Comparison of ENCODE assay signal across 9 cellular contexts in genomic region chr15:74598126-74598842, GRCh38. TPM values are rescaled to one million over a fixed set of nuclear protein-coding genes. Genes with fewer than 3 reads are reported as not detected.
DNase-seq lines count a peak whose midpoint lies in the region; ATAC-seq and TF ChIP-seq lines count a peak whose summit lies in the region.
"Had no signal": no experiment of that assay in that cellular context is flagged by ENCODE, and none has a peak within 500 bp of the region (broad histone marks: within the 10 kb centered on the region; RNA-seq: fewer than 3 reads in every experiment).

No MANE protein-coding gene starts in this region.

- H2AFZ ChIP-seq in ACC112 (ENCODE audit: low read length, unreplicated experiment): peak overlapping the region; percentile 84

- H3K27ac Mint-ChIP-seq in activated CD4-positive, alpha-beta memory T cell treated with anti-CD3 and anti-CD28 coated beads, Interleukin-2, amount 10 ng/mL, durations not matched to agents 7 days and 5 days: peak overlapping the region; percentile 95

- H3K4me1 Mint-ChIP-seq in activated CD4-positive, alpha-beta memory T cell treated with anti-CD3 and anti-CD28 coated beads, Interleukin-2, amount 10 ng/mL, durations not matched to agents 7 days and 5 days: peaks cover 19% of the 10 kb centered on the region

- 2% methylated on average over 19 of the region's 26 CpGs for WGBS in right lobe of liver (ENCODE audit: insufficient coverage, low coverage, low lambda C conversion rate, missing lambda C conversion rate)

- H3K4me3 ChIP-seq in ACC112 (ENCODE audit: low read depth, low read length) (peak overlapping the region; percentile 89), duodenal mucosa (ENCODE audit: low read depth in 1 of 2, low read length in 2 of 2) (peak overlapping the region; percentile 92 to 98), right lobe of liver (peak overlapping the region; percentile 50 to 68 (median 66))
- H3K4me3 ChIP-seq: HAP-1 had no signal

- no peak for TF ChIP-seq POLR2A in right lobe of liver (IDR thresholded peaks at IDR 0.05)

- H3K4me3 Mint-ChIP-seq in activated CD4-positive, alpha-beta memory T cell treated with anti-CD3 and anti-CD28 coated beads, Interleukin-2, amount 10 ng/mL, durations not matched to agents 7 days and 5 days: peak overlapping the region; percentile 95

- H3K9ac ChIP-seq in duodenal mucosa (ENCODE audit: low read depth in 1 of 2, low read length in 2 of 2): peak overlapping the region; percentile 93 to 98

- no peak for TF ChIP-seq CTCF in right lobe of liver (IDR thresholded peaks at IDR 0.05)

- CTCF ChIA-PET in activated CD4-positive, alpha-beta memory T cell treated with anti-CD3 and anti-CD28 coated beads, Interleukin-2, amount 10 ng/mL, durations not matched to agents 7 days and 5 days (lab: Charles Lee): interaction anchor here (1.0 to 1.3 kb wide), 3 partner anchors 23 to 53 kb away, joined by 3 to 4 read pairs (median 4); no protein-coding TSS in a partner anchor

- H3K27me3 Mint-ChIP-seq in activated CD4-positive, alpha-beta memory T cell treated with anti-CD3 and anti-CD28 coated beads, Interleukin-2, amount 10 ng/mL, durations not matched to agents 7 days and 5 days: no peaks in the 10 kb centered on the region

- H3K79me2 ChIP-seq in ACC112 (ENCODE audit: control insufficient read depth, insufficient read depth, low read length, unreplicated experiment): peaks cover 8% of the 10 kb centered on the region

- ATAC-seq in GM18858 (IDR thresholded peaks at IDR 0.05; ENCODE audit: unreplicated experiment) (peak; percentile 88), HG03095 (IDR thresholded peaks at IDR 0.05; ENCODE audit: unreplicated experiment) (peak; percentile 93), right lobe of liver (peak; percentile 97 to 98 (median 98))

- no peaks in the 10 kb centered on the region for H3K36me3 ChIP-seq in ACC112 (ENCODE audit: insufficient read depth, low read length)
- H3K36me3 ChIP-seq in duodenal mucosa (ENCODE audit: control insufficient read depth in 1 of 2, insufficient read depth in 2 of 2, low read length in 2 of 2): peaks cover 5 to 20% of the 10 kb centered on the region in 2 donors
- H3K36me3 ChIP-seq in right lobe of liver: no peaks in the 10 kb centered on the region

- H3K9me3 Mint-ChIP-seq in activated CD4-positive, alpha-beta memory T cell treated with anti-CD3 and anti-CD28 coated beads, Interleukin-2, amount 10 ng/mL, durations not matched to agents 7 days and 5 days: no peaks in the 10 kb centered on the region

- H3K36me3 Mint-ChIP-seq in activated CD4-positive, alpha-beta memory T cell treated with anti-CD3 and anti-CD28 coated beads, Interleukin-2, amount 10 ng/mL, durations not matched to agents 7 days and 5 days (ENCODE audit: low read depth): peaks cover 31% of the 10 kb centered on the region

- H3K4me1 ChIP-seq in ACC112 (ENCODE audit: control insufficient read depth, insufficient read depth, low read length, unreplicated experiment) (peaks cover 8% of the 10 kb centered on the region), duodenal mucosa (ENCODE audit: control insufficient read depth in 1 of 2, insufficient read depth in 2 of 2, low read length in 2 of 2) (peaks cover 18 to 22% of the 10 kb centered on the region in 2 donors), right lobe of liver (peaks cover 0 to 10% (median 0%) of the 10 kb centered on the region in 4 donors)
- H3K4me1 ChIP-seq: HAP-1 had no signal

- DNase-seq in NCI-H510A treated with DMSO at 0.1 percent for 48 hours (lab: John Stamatoyannopoulos, UW): peak; percentile 81
- DNase-seq in activated CD4-positive, alpha-beta memory T cell treated with anti-CD3 and anti-CD28 coated beads, Interleukin-2, amount 10 ng/mL, durations not matched to agents 7 days and 5 days: peak; percentile 92
- DNase-seq in right lobe of liver: peak; percentile 97 to 98 (median 97)
- peak; percentile 87 to 90 for DNase-seq in stimulated activated CD4-positive, alpha-beta T cell treated with anti-CD3 and anti-CD28 coated beads, Interleukin-4, amount 100 ng/mL, for 48 hours (ENCODE audit: low read depth in 2 of 2)

- H3K27ac ChIP-seq in ACC112 (ENCODE audit: low read depth, low read length) (peak overlapping the region; percentile 38; the same call in 1 of the 2 replicates), duodenal mucosa (ENCODE audit: low read depth, low read length) (peak overlapping the region; percentile 79), right lobe of liver (peak overlapping the region; percentile 79 to 93 (median 92))

- intact Hi-C loops in right lobe of liver (cut with DNase I): no loop called here

- H3K27me3 ChIP-seq in ACC112 (ENCODE audit: insufficient read depth, low read length) (no peaks in the 10 kb centered on the region), duodenal mucosa (ENCODE audit: control insufficient read depth in 1 of 2, insufficient read depth in 2 of 2, low read length in 2 of 2) (no peaks in the 10 kb centered on the region), right lobe of liver (no peaks in the 10 kb centered on the region)

- POLR2A ChIA-PET in activated CD4-positive, alpha-beta memory T cell treated with anti-CD3 and anti-CD28 coated beads, Interleukin-2, amount 10 ng/mL, durations not matched to agents 7 days and 5 days (lab: Charles Lee): interaction anchor here (0.6 to 4.4 kb wide), 14 partner anchors 9 to 219 kb away, joined by 3 to 55 read pairs (median 3); partner anchors contain the start of genes ARID3B, CLK3 and UBL7

- H3K9me3 ChIP-seq in duodenal mucosa (ENCODE audit: control insufficient read depth in 1 of 2, low read length in 2 of 2) (no peaks in the 10 kb centered on the region), right lobe of liver (no peaks in the 10 kb centered on the region)
- H3K9me3 ChIP-seq: HAP-1 had no signal

RNA-seq across cellular contexts. Expression of gene CLK3, which starts 17.4 kb away (rescaled TPM):
- 100 to 1,000 TPM; 133 to 136 TPM for total RNA-seq in activated CD4-positive, alpha-beta memory T cell treated with anti-CD3 and anti-CD28 coated beads, Interleukin-2, amount 10 ng/mL, durations not matched to agents 7 days and 5 days
- 10 to 100 TPM; 27.8 to 44.1 (median 33.2) TPM for total RNA-seq in right lobe of liver

RNA-seq across cellular contexts. Expression of gene ARID3B, which starts 57.3 kb away (rescaled TPM):
- 10 to 100 TPM; 49.2 to 52.1 TPM for total RNA-seq in activated CD4-positive, alpha-beta memory T cell treated with anti-CD3 and anti-CD28 coated beads, Interleukin-2, amount 10 ng/mL, durations not matched to agents 7 days and 5 days
- 1 to 10 TPM; 1.5 to 3.2 (median 2.3) TPM for total RNA-seq in right lobe of liver

Comparison
In these comparisons a context has a peak if more than half of its experiments do, and no peak if none do; other contexts are left out.
1. Peak in every context shown above with its lines: DNase-seq, ATAC-seq, H3K4me3 ChIP-seq and H3K27ac ChIP-seq.
2. H3K27ac ChIP-seq: peak in every context shown above with its lines; median percentile 92 in right lobe of liver; 79 in duodenal mucosa; 38 in ACC112.
3. RNA of gene ARID3B, which starts 57.3 kb away (total RNA-seq): 49.2 to 52.1 TPM in activated CD4-positive, alpha-beta memory T cell treated with anti-CD3 and anti-CD28 coated beads, Interleukin-2, amount 10 ng/mL, durations not matched to agents 7 days and 5 days; 1.5 to 3.2 TPM in right lobe of liver; every median in the first group is over 10 times any median in the second.